Comparison of ENCODE assay signal across 10 cellular contexts in the genomic region with DNA sequence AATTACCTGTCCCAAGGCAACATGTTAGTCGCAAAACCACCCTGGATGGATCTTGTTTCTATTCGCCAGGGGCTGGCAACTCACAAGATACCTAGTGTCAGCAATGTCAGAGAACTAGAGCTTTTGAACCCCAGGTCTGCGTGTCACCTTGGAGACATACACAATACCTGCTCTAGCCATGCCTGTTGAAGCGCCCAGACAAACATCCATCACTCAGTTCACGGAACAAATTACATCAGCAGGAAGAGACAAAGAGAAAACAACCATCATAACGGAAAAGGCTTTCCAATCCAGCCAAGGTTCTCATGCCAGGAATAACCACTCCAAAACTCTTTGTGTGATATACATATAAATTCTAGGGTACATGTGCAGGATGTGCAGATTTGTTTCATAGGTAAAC. TPM values are rescaled to one million over a fixed set of nuclear protein-coding genes. Genes with fewer than 3 reads are reported as not detected.
DNase-seq lines count a peak whose midpoint lies in the region; ATAC-seq and TF ChIP-seq lines count a peak whose summit lies in the region.
"Had no signal": no experiment of that assay in that cellular context is flagged by ENCODE, and none has a peak within 500 bp of the region (broad histone marks: within the 10 kb centered on the region; RNA-seq: fewer than 3 reads in every experiment).

No MANE protein-coding gene starts in this region.

- H3K9ac ChIP-seq in SK-N-SH (peak overlapping the region; percentile 95; the same call in 1 of the 2 replicates), skeletal muscle satellite cell (ENCODE audit: low read depth, low read length) (peak overlapping the region; percentile 98)

- no peaks in the 10 kb centered on the region for H3K9me3 ChIP-seq in SK-N-SH
- H3K9me3 ChIP-seq in SJSA1 (replicated peaks), result no peaks in the 10 kb centered on the region
- H3K9me3 ChIP-seq in skeletal muscle satellite cell (replicated peaks; ENCODE audit: low read length), result no peaks in the 10 kb centered on the region

- TF ChIP-seq EP300 in SK-N-SH (IDR thresholded peaks at IDR 0.05; ENCODE audit: borderline replicate concordance in 1 of 2, low read depth in 1 of 2, low read length in 1 of 2), result no peak

- H3K4me1 ChIP-seq in SK-N-SH (ENCODE audit: control insufficient read depth in 1 of 2, insufficient read depth in 2 of 2, low read depth in 1 of 2, low read length in 1 of 2) (peaks cover 24 to 37% of the 10 kb centered on the region in 2 experiments; a peak in 3 of 4 replicates), SJSA1 (replicated peaks) (peaks cover 44% of the 10 kb centered on the region), skeletal muscle satellite cell (ENCODE audit: control insufficient read depth, insufficient read depth, low read length) (peaks cover 54% of the 10 kb centered on the region)

- peaks cover 80% of the 10 kb centered on the region for H3K79me2 ChIP-seq in SK-N-SH (ENCODE audit: insufficient read depth)

- H3K4me2 ChIP-seq in SK-N-SH (peak overlapping the region; percentile 92), skeletal muscle satellite cell (ENCODE audit: low read length) (peak overlapping the region; percentile 87)

- H3K27me3 ChIP-seq in SK-N-SH (ENCODE audit: insufficient read depth), result no peaks in the 10 kb centered on the region
- no peaks in the 10 kb centered on the region for H3K27me3 ChIP-seq in SJSA1 (replicated peaks)
- no peaks in the 10 kb centered on the region for H3K27me3 ChIP-seq in skeletal muscle satellite cell (ENCODE audit: control insufficient read depth, insufficient read depth, low read length)

- peaks cover 4 to 44% of the 10 kb centered on the region in 2 experiments for H3K36me3 ChIP-seq in SK-N-SH (replicated peaks in 1 of 2; ENCODE audit: control insufficient read depth in 1 of 2, insufficient read depth in 2 of 2, low read length in 1 of 2)
- H3K36me3 ChIP-seq in SJSA1, result peaks cover 66% of the 10 kb centered on the region
- peaks cover 58% of the 10 kb centered on the region for H3K36me3 ChIP-seq in skeletal muscle satellite cell (ENCODE audit: insufficient read depth, low read length)

- TF ChIP-seq CTCF in SK-N-SH (IDR thresholded peaks at IDR 0.05), result no peak
- no peak for TF ChIP-seq CTCF in fibroblast of mammary gland (conservative IDR thresholded peaks at IDR 0.05; ENCODE audit: control insufficient read depth, insufficient read depth, low read depth, low read length)

- peaks cover 16% of the 10 kb centered on the region for H3F3A ChIP-seq in SK-N-SH (replicated peaks; ENCODE audit: insufficient read depth)

- CTCF ChIA-PET in SK-N-SH (lab: Yijun Ruan, JAX), result interaction anchor here (1.0 to 1.3 kb wide), 3 partner anchors 9 to 125 kb away, joined by 3 to 7 read pairs (median 3); no protein-coding TSS in a partner anchor

- POLR2A ChIA-PET in SK-N-SH (lab: Yijun Ruan, JAX), result no interaction called here

- TF ChIP-seq RAD21 in SK-N-SH (IDR thresholded peaks at IDR 0.05; ENCODE audit: low read length), result no peak

- H3K4me3 ChIP-seq in SK-N-SH (ENCODE audit: low read depth in 2 of 2, low read length in 1 of 2) (peak overlapping the region in 1 of 2 experiments; percentile 91; a peak in 3 of 4 replicates), SJSA1 (peak overlapping the region; percentile 87), fibroblast of mammary gland (ENCODE audit: control insufficient read depth, low read depth, low read length) (peak overlapping the region; percentile 75), skeletal muscle satellite cell (ENCODE audit: low read length) (peak overlapping the region; percentile 77)

- H3K9me2 ChIP-seq in SK-N-SH, result no peaks in the 10 kb centered on the region

- ATAC-seq in SK-N-SH treated with all-trans-retinoic acid at 6 μM for 48 hours, result no peak

- peaks cover 64% of the 10 kb centered on the region for H4K20me1 ChIP-seq in SK-N-SH (ENCODE audit: insufficient read depth)

- H2AFZ ChIP-seq in SK-N-SH (ENCODE audit: low read depth), result no peak overlapping the region

- 84% methylated on average over 6 of the region's 6 CpGs for WGBS in SK-N-SH (ENCODE audit: low lambda C conversion rate)

- H3K27ac ChIP-seq in SK-N-SH (ENCODE audit: low read depth in 2 of 2, low read length in 1 of 2) (peak overlapping the region in 1 of 2 experiments; percentile 94; a peak in 2 of 4 replicates), SJSA1 (no peak overlapping the region)

- DNase-seq in SK-N-SH, result no peak
- DNase-seq in SJSA1 (ENCODE audit: low read depth in 1 of 2, low spot score in 2 of 2), result no peak
- no peak for DNase-seq in fibroblast of mammary gland (ENCODE audit: low read depth)
- no peak for DNase-seq in mucosa of gallbladder (ENCODE audit: low spot score)
- DNase-seq in NCI-H226, result no peak
- no peak for DNase-seq in COLO829 (ENCODE audit: low spot score)
- DNase-seq: aorta, posterior cingulate gyrus had no signal

TF ChIP-seq in SK-N-SH, 30 proteins besides CTCF, POLR2A, EP300 and RAD21 (continues in another document):
- TF ChIP-seq MAX (IDR thresholded peaks at IDR 0.05; ENCODE audit: low read depth) (no peak), YY1 (IDR thresholded peaks at IDR 0.05; ENCODE audit: low read depth) (no peak), TAF1 (IDR thresholded peaks at IDR 0.05; ENCODE audit: borderline replicate concordance, low read depth, low read length) (no peak)
- TF ChIP-seq, protein P1, sequence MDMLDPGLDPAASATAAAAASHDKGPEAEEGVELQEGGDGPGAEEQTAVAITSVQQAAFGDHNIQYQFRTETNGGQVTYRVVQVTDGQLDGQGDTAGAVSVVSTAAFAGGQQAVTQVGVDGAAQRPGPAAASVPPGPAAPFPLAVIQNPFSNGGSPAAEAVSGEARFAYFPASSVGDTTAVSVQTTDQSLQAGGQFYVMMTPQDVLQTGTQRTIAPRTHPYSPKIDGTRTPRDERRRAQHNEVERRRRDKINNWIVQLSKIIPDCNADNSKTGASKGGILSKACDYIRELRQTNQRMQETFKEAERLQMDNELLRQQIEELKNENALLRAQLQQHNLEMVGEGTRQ (IDR thresholded peaks at IDR 0.05; ENCODE audit: borderline replicate concordance, low read depth, low read length), result no peak

TF ChIP-seq in SK-N-SH treated with all-trans-retinoic acid at 6 μM for 48 hours, 23 proteins besides CTCF, POLR2A, EP300 and RAD21:
- TF ChIP-seq PPARA (CRISPR knock-in tag; IDR thresholded peaks at IDR 0.05; ENCODE audit: borderline replicate concordance), result no peak
- no peak for TF ChIP-seq TCF4 (CRISPR knock-in tag; IDR thresholded peaks at IDR 0.05; ENCODE audit: borderline replicate concordance)

RNA-seq across cellular contexts. Expression of gene CD59, which starts 2.2 kb away (rescaled TPM):
- 616 and 849 TPM in 2 replicates for polyA plus RNA-seq in SK-N-SH (2012; rRNA removed)
- 705 and 770 TPM in 2 replicates for polyA plus RNA-seq in SK-N-SH (2012; cell fraction: cytosol; rRNA removed)
- 216 and 380 TPM in 2 replicates for polyA plus RNA-seq in SK-N-SH (2012; cell fraction: nucleus; rRNA removed)
- total RNA-seq in SJSA1 (2014; rRNA removed; shearing (Covaris generic)), result 445 and 468 TPM in 2 replicates
- 384 and 517 TPM in 2 replicates for total RNA-seq in skeletal muscle satellite cell (2012; rRNA removed)
- total RNA-seq in mucosa of gallbladder, result 880 TPM

RNA-seq across cellular contexts. Expression of gene C11orf91, which starts 33.4 kb away (rescaled TPM):
- 0.10 and 0.15 TPM in 2 replicates for polyA plus RNA-seq in SK-N-SH (2012; rRNA removed)
- 0.12 and 0.14 TPM in 2 replicates for polyA plus RNA-seq in SK-N-SH (2012; cell fraction: cytosol; rRNA removed)
- 0.14 and 0.45 TPM in 2 replicates for polyA plus RNA-seq in SK-N-SH (2012; cell fraction: nucleus; rRNA removed)
- not detected in 2 replicates for total RNA-seq in SJSA1 (2014; rRNA removed; shearing (Covaris generic))
- total RNA-seq in skeletal muscle satellite cell (2012; rRNA removed), result not detected in 2 replicates
- 0.26 TPM for total RNA-seq in mucosa of gallbladder
- polyA plus RNA-seq: aorta had no signal

RNA-seq across cellular contexts. Expression of gene FBXO3, which starts 40.3 kb away (rescaled TPM):
- polyA plus RNA-seq in SK-N-SH (2012; rRNA removed), result 17.9 and 27.0 TPM in 2 replicates
- 21.6 and 26.1 TPM in 2 replicates for polyA plus RNA-seq in SK-N-SH (2012; cell fraction: cytosol; rRNA removed)
- polyA plus RNA-seq in SK-N-SH (2012; cell fraction: nucleus; rRNA removed), result 8.6 and 26.3 TPM in 2 replicates
- 31.9 and 46.2 TPM in 2 replicates for total RNA-seq in SJSA1 (2014; rRNA removed; shearing (Covaris generic))
- total RNA-seq in skeletal muscle satellite cell (2012; rRNA removed), result 23.3 and 23.6 TPM in 2 replicates
- total RNA-seq in mucosa of gallbladder, result 42.1 TPM
